27 cellular contexts compared by ENCODE assay signal in genomic region chr14:74389980-74390379, GRCh38. TPM values are rescaled to one million over a fixed set of nuclear protein-coding genes. Genes with fewer than 3 reads are reported as not detected.
DNase-seq lines count a peak whose midpoint lies in the region; ATAC-seq, FAIRE-seq and TF ChIP-seq lines count a peak whose summit lies in the region.
"Had no signal": no experiment of that assay in that cellular context is flagged by ENCODE, and none has a peak within 500 bp of the region (broad histone marks: within the 10 kb centered on the region; RNA-seq: fewer than 3 reads in every experiment).

No MANE protein-coding gene starts in this region.

- no peaks in the 10 kb centered on the region for H3K36me3 ChIP-seq in GM23338 (ENCODE audit: insufficient read depth)

- H3K36me3 Mint-ChIP-seq in GM23338 (ENCODE audit: low read depth) = no peaks in the 10 kb centered on the region
- H3K36me3 Mint-ChIP-seq: CD4-positive, alpha-beta memory T cell had no signal

- no peak overlapping the region for H3K4me2 ChIP-seq in GM23338

- no peak overlapping the region for H3K27ac Mint-ChIP-seq in GM23338
- H3K27ac Mint-ChIP-seq: T-helper 17 cell had no signal

- H3K4me3 ChIP-seq in GM23338 = no peak overlapping the region
- H3K4me3 ChIP-seq: GM23248, SK-N-MC had no signal

- TF ChIP-seq CTCF in GM23338 (conservative IDR thresholded peaks at IDR 0.05; ENCODE audit: low read depth in 2 of 2) = no peak
- TF ChIP-seq CTCF in GM10266 (IDR thresholded peaks at IDR 0.05; ENCODE audit: control insufficient read depth, insufficient read depth, low read depth, missing control alignments) = no peak

- 0 out of 2 replicates have a peak, but pooled peaks cover 4% of the 10 kb centered on the region for H3K4me1 ChIP-seq in GM23338 (ENCODE audit: insufficient read depth)

- peaks cover 13% of the 10 kb centered on the region for H3K27me3 Mint-ChIP-seq in GM23338 (ENCODE audit: insufficient read depth, low read depth, poor library complexity)

- FAIRE-seq in urothelium cell line (lab: Jason Lieb, UNC) = peak; percentile 66
- FAIRE-seq: G401.6, GM18507 had no signal

- no peaks in the 10 kb centered on the region for H3K9me2 ChIP-seq in GM23338 (ENCODE audit: insufficient read depth)

- no peaks in the 10 kb centered on the region for H3K9me3 Mint-ChIP-seq in GM23338
- H3K9me3 Mint-ChIP-seq: CD4-positive, alpha-beta memory T cell had no signal

- DNase-seq in GM23338 (ENCODE audit: low spot score) (no peak), NCI-H2107 (lab: John Stamatoyannopoulos, UW) (peak; percentile 19), islet precursor cell (peak; percentile 30), urothelium cell line (ENCODE audit: low spot score) (no peak), NCI-H1694 treated with DMSO at 0.1 percent for 48 hours (lab: John Stamatoyannopoulos, UW) (no peak), GM10266 (ENCODE audit: extremely low spot score) (no peak), occipital lobe (lab: John Stamatoyannopoulos, UW) (no peak)
- DNase-seq: Calu3; CD4-positive, alpha-beta memory T cell; GM23248; Kasumi-1; NCI-H2029; NCI-H2227 treated with DMSO at 0.1 percent for 48 hours; NCI-H510A; NK-92 treated with Interleukin-12 subunit alpha and Interleukin-12 subunit beta, amount 100 ng/mL, for 24 hours; SHP77 treated with DMSO at 0.1 percent for 48 hours; SW 1271; T-helper 17 cell had no signal

- H3K27me3 ChIP-seq in GM23338 (ENCODE audit: insufficient read depth) = no peaks in the 10 kb centered on the region

- no peaks in the 10 kb centered on the region for H4K20me1 ChIP-seq in GM23338 (replicated peaks; ENCODE audit: insufficient read depth)

- no peaks in the 10 kb centered on the region for H3F3A ChIP-seq in GM23338 (replicated peaks; ENCODE audit: low read depth)

- H3K4me1 Mint-ChIP-seq in GM23338 = peaks cover 11% of the 10 kb centered on the region
- H3K4me1 Mint-ChIP-seq: CD4-positive, alpha-beta memory T cell; T-helper 17 cell had no signal

- H3K79me2 ChIP-seq in GM23338 (replicated peaks; ENCODE audit: insufficient read depth) = no peaks in the 10 kb centered on the region

- ATAC-seq in GM23338 = no peak
- ATAC-seq: HCT116, T-helper 17 cell had no signal

- no peak overlapping the region for H3K27ac ChIP-seq in GM23338 (ENCODE audit: low read depth)
- H3K27ac ChIP-seq: GM23248, RWPE1, SK-N-MC had no signal

- H2AFZ ChIP-seq in GM23338 = 0 out of 2 replicates have a peak overlapping the region, but pooled peaks have one; percentile 28
- H2AFZ ChIP-seq: GM23248 had no signal

- H3K4me3 Mint-ChIP-seq in GM23338 = no peak overlapping the region
- H3K4me3 Mint-ChIP-seq: CD4-positive, alpha-beta memory T cell; T-helper 17 cell had no signal

TF ChIP-seq in GM23338, 12 proteins besides CTCF, POLR2A, EP300 and RAD21 (continues in another document):
- no peak for TF ChIP-seq NANOG (IDR thresholded peaks at IDR 0.05; ENCODE audit: borderline replicate concordance)
- no peak for TF ChIP-seq JUNB (IDR thresholded peaks at IDR 0.05; ENCODE audit: unreplicated experiment)
- no peak for TF ChIP-seq ETS1 (IDR thresholded peaks at IDR 0.05)
- no peak for TF ChIP-seq REST (IDR thresholded peaks at IDR 0.05; ENCODE audit: unreplicated experiment)
- TF ChIP-seq ZNF331 (CRISPR knock-in tag; IDR thresholded peaks at IDR 0.05; ENCODE audit: low read depth) = no peak
- TF ChIP-seq STAT1 (IDR thresholded peaks at IDR 0.05; ENCODE audit: unreplicated experiment) = no peak
- no peak for TF ChIP-seq EZH2 (IDR thresholded peaks at IDR 0.05; ENCODE audit: low read depth, unreplicated experiment)
- TF ChIP-seq CREB1 (CRISPR knock-in tag; IDR thresholded peaks at IDR 0.05; ENCODE audit: low read depth) = no peak
- no peak for TF ChIP-seq POLR2AphosphoS5 (IDR thresholded peaks at IDR 0.05; ENCODE audit: low read depth)

RNA-seq across cellular contexts. Expression of gene SYNDIG1L, which starts 36.0 kb away (rescaled TPM):
- 1.6 and 2.1 TPM in 2 replicates for total RNA-seq in GM23338 (2014; rRNA removed; shearing (Covaris generic))
- polyA plus RNA-seq in GM23338 (2016; fragmentation: Nextera tagmentation; extraction: Ambion mirVana) = 0.65 and 1.4 TPM in 2 replicates
- 1.1 TPM for total RNA-seq in occipital lobe
- total RNA-seq: A673; Calu3; CD4-positive, alpha-beta memory T cell; Daoy; GM23248; MCF 10A; T-helper 17 cell had no signal
- polyA plus RNA-seq: BJ; CD4-positive, alpha-beta memory T cell; GM23248 had no signal

RNA-seq across cellular contexts. Expression of gene VRTN, which starts 41.7 kb away (rescaled TPM):
- 129 and 143 TPM in 2 replicates for total RNA-seq in GM23338 (2014; rRNA removed; shearing (Covaris generic))
- 63.9 and 68.5 TPM in 2 replicates for polyA plus RNA-seq in GM23338 (2016; fragmentation: Nextera tagmentation; extraction: Ambion mirVana)
- not detected for total RNA-seq in occipital lobe
- total RNA-seq: A673; Calu3; CD4-positive, alpha-beta memory T cell; Daoy; GM23248; MCF 10A; T-helper 17 cell had no signal
- polyA plus RNA-seq: BJ; CD4-positive, alpha-beta memory T cell; GM23248 had no signal

Comparison
In these comparisons a context has a peak if more than half of its experiments do, and no peak if none do; other contexts are left out.
1. DNase-seq: peak in NCI-H2107 (single experiment) and islet precursor cell (single experiment); none in GM23338 (single experiment), urothelium cell line (single experiment), NCI-H1694 treated with DMSO at 0.1 percent for 48 hours (single experiment), GM10266 (single experiment) and occipital lobe (single experiment).
2. RNA of gene VRTN, which starts 41.7 kb away (total RNA-seq): 129 to 143 TPM in GM23338; not detected in occipital lobe (single experiment); every median in the first group is over 100 times any median in the second.